Comparison of ENCODE assay signal across 8 cellular contexts in genomic region chr18:35050638-35051287, GRCh38. TPM values are rescaled to one million over a fixed set of nuclear protein-coding genes. Genes with fewer than 3 reads are reported as not detected.
DNase-seq lines count a peak whose midpoint lies in the region; ATAC-seq and TF ChIP-seq lines count a peak whose summit lies in the region.

No MANE protein-coding gene starts in this region.

- peak overlapping the region; percentile 83 for H3K27ac Mint-ChIP-seq in CD4-positive, alpha-beta T cell
- peak overlapping the region; percentile 86 for H3K27ac Mint-ChIP-seq in activated naive CD8-positive, alpha-beta T cell treated with anti-CD3 and anti-CD28 coated beads for 36 hours

- H3K27ac ChIP-seq in CD4-positive, alpha-beta T cell (ENCODE audit: low read depth, low read length) = no peak overlapping the region
- peak overlapping the region; percentile 42 for H3K27ac ChIP-seq in muscle layer of colon (ENCODE audit: low read depth, low read length)

- no peaks in the 10 kb centered on the region for H3K36me3 ChIP-seq in muscle layer of colon (ENCODE audit: insufficient read depth, low read length)

- H3K4me3 Mint-ChIP-seq in CD4-positive, alpha-beta T cell = peak overlapping the region; percentile 49
- H3K4me3 Mint-ChIP-seq in activated naive CD8-positive, alpha-beta T cell treated with anti-CD3 and anti-CD28 coated beads for 36 hours = peak overlapping the region; percentile 26

- no peaks in the 10 kb centered on the region for H3K9me3 Mint-ChIP-seq in CD4-positive, alpha-beta T cell
- peaks cover 4% of the 10 kb centered on the region for H3K9me3 Mint-ChIP-seq in activated naive CD8-positive, alpha-beta T cell treated with anti-CD3 and anti-CD28 coated beads for 36 hours

- H3K9ac ChIP-seq in muscle layer of colon (ENCODE audit: low read length) = peak overlapping the region; percentile 44

- POLR2A ChIA-PET in CD4-positive, alpha-beta T cell (lab: Charles Lee) = interaction anchor here (1.0 to 2.3 kb wide), 4 partner anchors 9 to 23 kb away, joined by 3 to 13 read pairs (median 8); partner anchors contain the start of gene MAPRE2

- no peaks in the 10 kb centered on the region for H3K9me3 ChIP-seq in CD4-positive, alpha-beta T cell (ENCODE audit: control insufficient read depth, low read length)
- H3K9me3 ChIP-seq in muscle layer of colon (ENCODE audit: low read length) = no peaks in the 10 kb centered on the region

- peaks cover 84% of the 10 kb centered on the region for H3K4me1 Mint-ChIP-seq in CD4-positive, alpha-beta T cell (ENCODE audit: low read depth)
- peaks cover 71% of the 10 kb centered on the region for H3K4me1 Mint-ChIP-seq in activated naive CD8-positive, alpha-beta T cell treated with anti-CD3 and anti-CD28 coated beads for 36 hours

- no peaks in the 10 kb centered on the region for H3K27me3 Mint-ChIP-seq in CD4-positive, alpha-beta T cell
- no peaks in the 10 kb centered on the region for H3K27me3 Mint-ChIP-seq in activated naive CD8-positive, alpha-beta T cell treated with anti-CD3 and anti-CD28 coated beads for 36 hours

- DNase-seq in CD4-positive, alpha-beta T cell = no peak
- no peak for DNase-seq in activated naive CD8-positive, alpha-beta T cell treated with anti-CD3 and anti-CD28 coated beads for 36 hours
- DNase-seq in NCI-H345 (lab: John Stamatoyannopoulos, UW) (no peak), NCI-H1092 (lab: John Stamatoyannopoulos, UW) (no peak)
- no peak for DNase-seq in stimulated activated CD4-positive, alpha-beta T cell treated with anti-CD3 and anti-CD28 coated beads, Interleukin-1b, Interleukin-23, amount 100 ng/mL, for 48 hours

- peaks cover 34% of the 10 kb centered on the region for H3K4me1 ChIP-seq in muscle layer of colon (ENCODE audit: insufficient read depth, low read length)

- peaks cover 3% of the 10 kb centered on the region for H3K36me3 Mint-ChIP-seq in CD4-positive, alpha-beta T cell (ENCODE audit: low read depth)
- peaks cover 22% of the 10 kb centered on the region for H3K36me3 Mint-ChIP-seq in activated naive CD8-positive, alpha-beta T cell treated with anti-CD3 and anti-CD28 coated beads for 36 hours

- no peaks in the 10 kb centered on the region for H3K27me3 ChIP-seq in CD4-positive, alpha-beta T cell (ENCODE audit: control insufficient read depth, insufficient read depth, low read length)
- H3K27me3 ChIP-seq in muscle layer of colon (ENCODE audit: control insufficient read depth in 1 of 2, insufficient read depth in 2 of 2, low read length in 2 of 2) = no peaks in the 10 kb centered on the region

- intact Hi-C loops in CD4-positive, alpha-beta T cell (cut with DNase I, micrococcal nuclease) = loop anchor here in 1 of 2 experiments (10.0 kb wide), 1 partner anchor 924 kb away; the partner anchor contains the start of gene RMP24

- TF ChIP-seq CTCF in CD4-positive, alpha-beta T cell (IDR thresholded peaks at IDR 0.05) = no peak

- no peak for ATAC-seq in CD4-positive, alpha-beta T cell (ENCODE audit: poor library complexity)
- ATAC-seq in HG02759 (IDR thresholded peaks at IDR 0.05; ENCODE audit: unreplicated experiment) (peak; percentile 42), GM21526 (IDR thresholded peaks at IDR 0.05; ENCODE audit: low FRiP score, unreplicated experiment) (no peak)

- CTCF ChIA-PET in CD4-positive, alpha-beta T cell (lab: Charles Lee) = interaction anchor here (0.6 to 1.8 kb wide), 2 partner anchors 10 to 15 kb away, joined by 3 to 4 read pairs; partner anchors contain the start of gene MAPRE2

- peak overlapping the region; percentile 33 to 35 for H3K4me3 ChIP-seq in muscle layer of colon (ENCODE audit: low read depth in 1 of 2, low read length in 2 of 2)

RNA-seq across cellular contexts. Expression of gene MAPRE2, which starts 9.6 kb away (rescaled TPM):
- 100 to 1,000 TPM; 108 to 112 TPM for total RNA-seq in CD4-positive, alpha-beta T cell
- 10 to 100 TPM; 70.1 to 74.0 TPM for total RNA-seq in activated naive CD8-positive, alpha-beta T cell treated with anti-CD3 and anti-CD28 coated beads for 36 hours
